26 cellular contexts compared by ENCODE assay signal in genomic region chr15:25874379-25874778, GRCh38. TPM values are rescaled to one million over a fixed set of nuclear protein-coding genes. Genes with fewer than 3 reads are reported as not detected.
"Had no signal": no experiment of that assay in that cellular context is flagged by ENCODE, and none has a peak within 500 bp of the region (broad histone marks: within the 10 kb centered on the region; RNA-seq: fewer than 3 reads in every experiment).

No MANE protein-coding gene starts in this region.

- H3K9me3 ChIP-seq: left lung, neutrophil, prostate gland, spleen, suprapubic skin, thoracic aorta, tibial nerve, uterus had no signal

- H3K27ac ChIP-seq: hepatocyte, left lung, neural progenitor cell, neutrophil, prostate gland, skin epidermis, spleen, suprapubic skin, thoracic aorta, tibial nerve, uterus had no signal

- H3K4me2 ChIP-seq: hepatocyte, neural progenitor cell had no signal

- ATAC-seq: left colon; left lung; right cardiac atrium; sciatic nerve; stimulated activated effector memory CD8-positive, alpha-beta T cell treated with anti-CD3 and anti-CD28 coated beads, Interleukin-12 subunit alpha, Interleukin-12 subunit beta, amount 100 ng/mL, for 72 hours had no signal

- H3K27me3 ChIP-seq: hepatocyte, neural progenitor cell, neutrophil, spleen, suprapubic skin, tibial nerve, uterus had no signal

- H2AFZ ChIP-seq: hepatocyte, neural progenitor cell had no signal

- H3K4me3 ChIP-seq: hepatocyte, left lung, lung, neural progenitor cell, prostate gland, skin epidermis, spleen, suprapubic skin, thoracic aorta, tibial nerve, uterus had no signal

- H3K9ac ChIP-seq: neural progenitor cell had no signal

- H3K36me3 ChIP-seq: left lung, neural progenitor cell, neutrophil, prostate gland, spleen, suprapubic skin, thoracic aorta, tibial nerve, uterus had no signal

- FAIRE-seq: keratinocyte had no signal

- H3K4me1 ChIP-seq: left lung, neural progenitor cell, prostate gland, spleen, tibial nerve, uterus had no signal

- H3K79me2 ChIP-seq: hepatocyte had no signal

- DNase-seq: left colon; left lung; mesendoderm; naive B cell; natural killer cell; nephron progenitor cell; occipital lobe; posterior cingulate gyrus; retina; right cardiac atrium; spleen; stimulated activated CD4-positive, alpha-beta T cell treated with anti-CD3 and anti-CD28 coated beads, Interleukin-4, amount 100 ng/mL, for 24 hours; stimulated activated naive CD4-positive, alpha-beta T cell; uterus had no signal

RNA-seq across cellular contexts. Expression of gene ATP10A, which starts 11.3 kb away (rescaled TPM):
- polyA plus RNA-seq: keratinocyte had no signal
